9 cellular contexts compared by ENCODE assay signal in the genomic region with DNA sequence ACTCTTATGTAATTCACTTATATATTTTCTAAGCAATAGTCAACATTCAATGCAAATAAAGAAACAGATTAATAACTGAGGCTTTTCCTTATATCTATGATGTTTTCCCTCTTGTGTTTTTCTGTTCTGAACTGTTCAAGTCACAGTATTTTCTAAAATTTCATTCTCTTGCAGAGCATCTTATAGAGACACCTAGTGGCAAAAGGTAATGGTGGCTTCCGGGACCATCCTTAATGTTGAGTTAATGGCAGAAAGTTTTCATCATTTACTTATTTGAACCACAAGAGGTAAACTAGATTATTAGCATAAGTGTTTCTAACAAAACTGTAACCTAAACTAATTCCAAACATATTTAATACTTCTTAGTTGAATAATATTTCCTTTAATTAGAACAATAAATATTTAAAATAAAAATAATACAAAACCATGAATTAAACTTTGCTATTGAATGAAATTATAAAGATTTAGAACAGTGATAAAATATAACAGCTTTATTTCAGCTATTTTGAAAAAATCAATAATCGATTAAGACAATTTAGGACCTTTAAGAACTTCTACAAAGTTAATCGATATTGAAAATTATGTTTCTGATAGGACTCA.
A peak's percentile ranks its signal among the peaks of the same experiment; 100 is the strongest.
DNase-seq lines count a peak whose midpoint lies in the region; ATAC-seq and TF ChIP-seq lines count a peak whose summit lies in the region.
"Had no signal": no experiment of that assay in that cellular context is flagged by ENCODE, and none has a peak within 500 bp of the region (broad histone marks: within the 10 kb centered on the region; RNA-seq: fewer than 3 reads in every experiment).

No MANE protein-coding gene starts in this region.

- peaks cover 4% of the 10 kb centered on the region for H3K27me3 ChIP-seq in WERI-Rb-1 (ENCODE audit: insufficient read depth, low read depth, severe bottlenecking)

- no peaks in the 10 kb centered on the region for H3K36me3 ChIP-seq in WERI-Rb-1

- H3K9me3 Mint-ChIP-seq in activated T-cell treated with anti-CD3 and anti-CD28 coated beads, Interleukin-2, amount 50 U/mL, for 24 hours, result no peaks in the 10 kb centered on the region

- H3K4me3 ChIP-seq in WERI-Rb-1 (ENCODE audit: low read depth, low read length), result no peak overlapping the region

- ATAC-seq in GM21390 (IDR thresholded peaks at IDR 0.05; ENCODE audit: unreplicated experiment), result peak; percentile 35

- no peaks in the 10 kb centered on the region for H3K36me3 Mint-ChIP-seq in activated T-cell treated with anti-CD3 and anti-CD28 coated beads, Interleukin-2, amount 50 U/mL, for 24 hours (ENCODE audit: low read depth)

- H3K4me1 Mint-ChIP-seq in activated T-cell treated with anti-CD3 and anti-CD28 coated beads, Interleukin-2, amount 50 U/mL, for 24 hours (ENCODE audit: low read depth), result peaks cover 28% of the 10 kb centered on the region

- DNase-seq in NCI-H1092 (lab: John Stamatoyannopoulos, UW), result peak; percentile 24
- DNase-seq in WERI-Rb-1, result peak; percentile 65
- peak; percentile 56 for DNase-seq in midbrain (lab: John Stamatoyannopoulos, UW)
- no peak for DNase-seq in stimulated activated CD4-positive, alpha-beta T cell treated with anti-CD3 and anti-CD28 coated beads, Interleukin-2, amount 100 ng/mL, for 24 hours
- no peak for DNase-seq in activated T-cell treated with anti-CD3 and anti-CD28 coated beads, Interleukin-2, amount 50 U/mL, for 24 hours
- DNase-seq in activated naive CD4-positive, alpha-beta T cell treated with Interleukin-2 at 50 U/mL for 16 hours, result no peak

- no peaks in the 10 kb centered on the region for H3K9me3 ChIP-seq in WERI-Rb-1 (ENCODE audit: severe bottlenecking)

- no peak overlapping the region for H3K27ac ChIP-seq in C4-2B
- H3K27ac ChIP-seq in WERI-Rb-1, result no peak overlapping the region
- H3K27ac ChIP-seq: epithelial cell of prostate had no signal

- TF ChIP-seq CTCF in C4-2B (conservative IDR thresholded peaks at IDR 0.05), result peak; percentile 81
- peak; percentile 66 for TF ChIP-seq CTCF in WERI-Rb-1 (IDR thresholded peaks at IDR 0.05; ENCODE audit: low read depth, low read length)

- no peak overlapping the region for H3K4me3 Mint-ChIP-seq in activated T-cell treated with anti-CD3 and anti-CD28 coated beads, Interleukin-2, amount 50 U/mL, for 24 hours

- H3K27me3 Mint-ChIP-seq in activated T-cell treated with anti-CD3 and anti-CD28 coated beads, Interleukin-2, amount 50 U/mL, for 24 hours, result peaks cover 47% of the 10 kb centered on the region

- no peak overlapping the region for H3K27ac Mint-ChIP-seq in activated T-cell treated with anti-CD3 and anti-CD28 coated beads, Interleukin-2, amount 50 U/mL, for 24 hours

Comparison
In these comparisons a context has a peak if more than half of its experiments do, and no peak if none do; other contexts are left out.
1. DNase-seq: peak in NCI-H1092 (single experiment), WERI-Rb-1 (single experiment) and midbrain (single experiment); none in stimulated activated CD4-positive, alpha-beta T cell treated with anti-CD3 and anti-CD28 coated beads, Interleukin-2, amount 100 ng/mL, for 24 hours (0 of 2), activated T-cell treated with anti-CD3 and anti-CD28 coated beads, Interleukin-2, amount 50 U/mL, for 24 hours (single experiment) and activated naive CD4-positive, alpha-beta T cell treated with Interleukin-2 at 50 U/mL for 16 hours (single experiment).